In genomic region chr4:69190621-69191020, GRCh38 we compare ENCODE assay signal across 20 cellular contexts. TPM values are rescaled to one million over a fixed set of nuclear protein-coding genes. Genes with fewer than 3 reads are reported as not detected.
"Had no signal": no experiment of that assay in that cellular context is flagged by ENCODE, and none has a peak within 500 bp of the region (broad histone marks: within the 10 kb centered on the region; RNA-seq: fewer than 3 reads in every experiment).

No MANE protein-coding gene starts in this region.

RNA-seq across cellular contexts. Expression of gene UGT2B11, which starts 23.9 kb away (rescaled TPM):
- total RNA-seq: activated naive CD4-positive, alpha-beta T cell treated with anti-CD3 and anti-CD28 coated beads for 36 hours; activated naive CD4-positive, alpha-beta T cell treated with anti-CD3 and anti-CD28 coated beads, Interleukin-2, amount 50 U/mL, for 72 hours; activated naive CD8-positive, alpha-beta T cell treated with anti-CD3 and anti-CD28 coated beads for 36 hours; activated naive CD8-positive, alpha-beta T cell treated with anti-CD3 and anti-CD28 coated beads, Interleukin-2, amount 10 ng/mL, durations not matched to agents 7 days and 5 days; activated T-cell treated with anti-CD3 and anti-CD28 coated beads, Interleukin-2, amount 50 U/mL, for 4 hours; activated T-cell treated with anti-CD3 and anti-CD28 coated beads, Interleukin-2, amount 50 U/mL, for 72 hours; activated T-helper 1 cell treated with anti-CD3 and anti-CD28 coated beads, Interleukin-12 subunit alpha, Interleukin-12 subunit beta, Interleukin-2, Interleukin-4 antibody, amounts not matched to agents 30 ng/mL and 10 ng/mL and 1 ng/mL, durations not matched to agents 14 hours and 24 hours and 36 hours; activated T-helper 17 cell treated with anti-CD3 and anti-CD28 coated beads, Interleukin-2, amount 50 U/mL, for 72 hours; activated T-helper 2 cell treated with anti-CD3 and anti-CD28 coated beads, Interferon-gamma antibody, Interleukin-2, Interleukin-4, amounts not matched to agents 10 μg/mL and 5 μg/mL and 100 μg/mL, durations not matched to agents 14 hours and 24 hours and 36 hours; aorta; ascending aorta; astrocyte; body of pancreas; bronchial epithelial cell; cardiac muscle cell; cardiac septum; cerebellum; chondrocyte had no signal
- polyA plus RNA-seq: adipose tissue, adrenal gland, aorta, cardiac muscle cell had no signal
